8 cellular contexts compared by ENCODE assay signal in the genomic region with DNA sequence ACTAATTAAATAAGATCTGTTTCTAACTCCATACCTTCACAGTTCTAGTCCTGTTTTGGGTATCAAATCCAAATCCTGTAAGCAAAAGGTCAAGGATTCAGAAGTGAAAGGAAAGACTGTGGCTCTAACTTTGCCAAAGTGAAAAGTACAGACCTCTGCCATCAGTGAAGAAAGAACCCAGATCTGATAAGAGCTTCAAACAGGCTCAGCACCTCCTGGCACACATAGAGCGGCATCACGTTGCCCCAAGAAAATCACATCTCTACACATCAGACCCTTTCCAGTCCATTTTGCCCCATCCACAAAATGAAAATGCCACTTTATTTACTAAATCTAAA. TPM values are rescaled to one million over a fixed set of nuclear protein-coding genes. Genes with fewer than 3 reads are reported as not detected.
DNase-seq lines count a peak whose midpoint lies in the region; ATAC-seq, FAIRE-seq and TF ChIP-seq lines count a peak whose summit lies in the region.

No MANE protein-coding gene starts in this region.

- H3K4me3 ChIP-seq in A549 (peak overlapping the region; percentile 39), Karpas-422 (ENCODE audit: low read length) (0 out of 2 replicates have a peak overlapping the region, but pooled peaks have one; percentile 40), coronary artery (peak overlapping the region; percentile 49), MM.1S (ENCODE audit: low read length) (no peak overlapping the region)

- H3K27ac Mint-ChIP-seq in naive B cell = peak overlapping the region in 4 of 6 donors; percentile 7 to 76 (median 24)

- no peak for TF ChIP-seq RAD21 in A549 (conservative IDR thresholded peaks at IDR 0.05 in 1 of 2, IDR thresholded peaks at IDR 0.05 in 1 of 2)

- H3K79me2 ChIP-seq in Karpas-422 (ENCODE audit: low read length) (no peaks in the 10 kb centered on the region), MM.1S (ENCODE audit: low read length) (peaks cover 14% of the 10 kb centered on the region)

- TF ChIP-seq EP300 in A549 (IDR thresholded peaks at IDR 0.05) = no peak

- WGBS in A549 (ENCODE audit: missing lambda C conversion rate) = 0% methylated on average over 2 of the region's 2 CpGs

- peak overlapping the region in 3 of 8 donors; percentile 4 to 70 (median 67) for H3K4me3 Mint-ChIP-seq in naive B cell

- FAIRE-seq in A549 (lab: Jason Lieb, UNC) = no peak

- H2AFZ ChIP-seq in Karpas-422 (ENCODE audit: low read length) (peak overlapping the region; percentile 71), MM.1S (ENCODE audit: low read length) (no peak overlapping the region)

- no peaks in the 10 kb centered on the region for H3F3A ChIP-seq in MM.1S (ENCODE audit: insufficient read depth, low read length)

- H4K20me1 ChIP-seq in Karpas-422 (ENCODE audit: insufficient read depth, low read depth, low read length) (no peaks in the 10 kb centered on the region), MM.1S (ENCODE audit: insufficient read depth, low read length) (no peaks in the 10 kb centered on the region)

- POLR2A ChIA-PET in A549 (lab: Yijun Ruan, JAX) = interaction anchor here (1.3 to 2.5 kb wide), 10 partner anchors 18 to 173 kb away, joined by 3 to 55 read pairs (median 14); partner anchors contain the start of genes CLIP1, DIABLO, KNTC1 and RSRC2

- no peaks in the 10 kb centered on the region for H3K27me3 Mint-ChIP-seq in naive B cell

- H3K4me2 ChIP-seq in A549 = peak overlapping the region; percentile 95
- H3K4me2 ChIP-seq in Karpas-422 (ENCODE audit: low read depth, low read length, poor library complexity, severe bottlenecking) = peak overlapping the region; percentile 63
- no peak overlapping the region for H3K4me2 ChIP-seq in MM.1S (ENCODE audit: low read depth, low read length)

- TF ChIP-seq CTCF in A549 (IDR thresholded peaks at IDR 0.05) (no peak), coronary artery (IDR thresholded peaks at IDR 0.05) (no peak), MM.1S (IDR thresholded peaks at IDR 0.05; ENCODE audit: low read length) (no peak)

- ATAC-seq in A549 (peak; percentile 14 to 17; a peak in 4 of 6 replicates), naive B cell (ENCODE audit: low read depth in 2 of 2) (peak in 1 of 2 donors; percentile 12), HG02840 (IDR thresholded peaks at IDR 0.05; ENCODE audit: low FRiP score, unreplicated experiment) (no peak)

- no peak for DNase-seq in A549 (ENCODE audit: low read depth in 1 of 2, low spot score in 1 of 2)
- DNase-seq in Karpas-422 = no peak
- no peak for DNase-seq in coronary artery (ENCODE audit: low spot score)
- DNase-seq in naive B cell = no peak
- DNase-seq in hepatic stellate cell (ENCODE audit: low spot score) = no peak
- DNase-seq in stimulated activated CD4-positive, alpha-beta T cell treated with anti-CD3 and anti-CD28 coated beads, Interleukin-2, amount 100 ng/mL, for 24 hours = no peak
- DNase-seq in MM.1S = no peak

- TF ChIP-seq POLR2A in A549 (IDR thresholded peaks at IDR 0.05; ENCODE audit: low read length) = no peak

- peak overlapping the region; percentile 98 for H3K27ac ChIP-seq in A549
- H3K27ac ChIP-seq in Karpas-422 (ENCODE audit: low read length) = no peak overlapping the region
- H3K27ac ChIP-seq in coronary artery = peak overlapping the region; percentile 93 to 97
- no peak overlapping the region for H3K27ac ChIP-seq in MM.1S (ENCODE audit: low read length)

- H3K9ac ChIP-seq in Karpas-422 (ENCODE audit: low read length) = peak overlapping the region; percentile 17
- no peak overlapping the region for H3K9ac ChIP-seq in MM.1S (ENCODE audit: low read length)

- H3K36me3 Mint-ChIP-seq in naive B cell = no peaks in the 10 kb centered on the region

- H3K9me3 ChIP-seq in A549 (no peaks in the 10 kb centered on the region), Karpas-422 (ENCODE audit: low read length) (no peaks in the 10 kb centered on the region), MM.1S (replicated peaks; ENCODE audit: insufficient read depth, low read length) (no peaks in the 10 kb centered on the region)

- CTCF ChIA-PET in A549 (lab: Yijun Ruan, JAX) = interaction anchor here (0.7 to 9.4 kb wide), 40 partner anchors 8 to 354 kb away, joined by 3 to 162 read pairs (median 6); partner anchors contain the start of genes CLIP1, KNTC1, RSRC2 and ZCCHC8

- H3K9me2 ChIP-seq in Karpas-422 (replicated peaks; ENCODE audit: insufficient read depth, low read length) (no peaks in the 10 kb centered on the region), MM.1S (replicated peaks; ENCODE audit: insufficient read depth, low read length) (no peaks in the 10 kb centered on the region)

- H3K4me1 Mint-ChIP-seq in naive B cell = peaks cover 22 to 30% (median 26%) of the 10 kb centered on the region in 3 donors

- no peaks in the 10 kb centered on the region for H3K9me3 Mint-ChIP-seq in naive B cell

- H3K4me1 ChIP-seq in A549 (peaks cover 77% of the 10 kb centered on the region), Karpas-422 (ENCODE audit: low read length) (peaks cover 26% of the 10 kb centered on the region), MM.1S (ENCODE audit: low read length) (no peaks in the 10 kb centered on the region; the same call in 1 of the 2 replicates)

- H3K36me3 ChIP-seq in Karpas-422 (ENCODE audit: insufficient read depth, low read length) (no peaks in the 10 kb centered on the region), MM.1S (replicated peaks; ENCODE audit: insufficient read depth, low read length) (no peaks in the 10 kb centered on the region)

- H3K27me3 ChIP-seq in Karpas-422 (ENCODE audit: low read length) (no peaks in the 10 kb centered on the region), MM.1S (replicated peaks; ENCODE audit: insufficient read depth, low read length) (no peaks in the 10 kb centered on the region)

TF ChIP-seq in A549, 52 proteins besides CTCF, POLR2A, EP300 and RAD21 (continues in another document):
- no peak for TF ChIP-seq EHMT2 (IDR thresholded peaks at IDR 0.05; ENCODE audit: low read depth)
- TF ChIP-seq JUNB (IDR thresholded peaks at IDR 0.05) = no peak
- TF ChIP-seq SREBF2 (IDR thresholded peaks at IDR 0.05) = no peak
- no peak for TF ChIP-seq NPAS2 (CRISPR knock-in tag; IDR thresholded peaks at IDR 0.05; ENCODE audit: borderline replicate concordance)
- no peak for TF ChIP-seq ZFP36 (IDR thresholded peaks at IDR 0.05; ENCODE audit: borderline replicate concordance, partially characterized antibody)
- TF ChIP-seq, protein P1, sequence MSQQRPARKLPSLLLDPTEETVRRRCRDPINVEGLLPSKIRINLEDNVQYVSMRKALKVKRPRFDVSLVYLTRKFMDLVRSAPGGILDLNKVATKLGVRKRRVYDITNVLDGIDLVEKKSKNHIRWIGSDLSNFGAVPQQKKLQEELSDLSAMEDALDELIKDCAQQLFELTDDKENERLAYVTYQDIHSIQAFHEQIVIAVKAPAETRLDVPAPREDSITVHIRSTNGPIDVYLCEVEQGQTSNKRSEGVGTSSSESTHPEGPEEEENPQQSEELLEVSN (IDR thresholded peaks at IDR 0.05; ENCODE audit: borderline replicate concordance, low read depth) = no peak
- TF ChIP-seq CHD4 (IDR thresholded peaks at IDR 0.05; ENCODE audit: borderline replicate concordance) = no peak
- TF ChIP-seq, protein P2, sequence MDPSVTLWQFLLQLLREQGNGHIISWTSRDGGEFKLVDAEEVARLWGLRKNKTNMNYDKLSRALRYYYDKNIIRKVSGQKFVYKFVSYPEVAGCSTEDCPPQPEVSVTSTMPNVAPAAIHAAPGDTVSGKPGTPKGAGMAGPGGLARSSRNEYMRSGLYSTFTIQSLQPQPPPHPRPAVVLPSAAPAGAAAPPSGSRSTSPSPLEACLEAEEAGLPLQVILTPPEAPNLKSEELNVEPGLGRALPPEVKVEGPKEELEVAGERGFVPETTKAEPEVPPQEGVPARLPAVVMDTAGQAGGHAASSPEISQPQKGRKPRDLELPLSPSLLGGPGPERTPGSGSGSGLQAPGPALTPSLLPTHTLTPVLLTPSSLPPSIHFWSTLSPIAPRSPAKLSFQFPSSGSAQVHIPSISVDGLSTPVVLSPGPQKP (IDR thresholded peaks at IDR 0.05; ENCODE audit: low read depth, low read length) = no peak
- no peak for TF ChIP-seq EHF (CRISPR knock-in tag; IDR thresholded peaks at IDR 0.05)
- TF ChIP-seq MAX (IDR thresholded peaks at IDR 0.05) = no peak
- no peak for TF ChIP-seq CBX2 (IDR thresholded peaks at IDR 0.05; ENCODE audit: borderline replicate concordance, low read depth)
- TF ChIP-seq FOXS1 (CRISPR knock-in tag; IDR thresholded peaks at IDR 0.05) = no peak
- TF ChIP-seq ZC3H11A (IDR thresholded peaks at IDR 0.05) = no peak
- TF ChIP-seq HOXB13 (CRISPR knock-in tag; IDR thresholded peaks at IDR 0.05; ENCODE audit: low read depth) = no peak
- TF ChIP-seq, protein P3, sequence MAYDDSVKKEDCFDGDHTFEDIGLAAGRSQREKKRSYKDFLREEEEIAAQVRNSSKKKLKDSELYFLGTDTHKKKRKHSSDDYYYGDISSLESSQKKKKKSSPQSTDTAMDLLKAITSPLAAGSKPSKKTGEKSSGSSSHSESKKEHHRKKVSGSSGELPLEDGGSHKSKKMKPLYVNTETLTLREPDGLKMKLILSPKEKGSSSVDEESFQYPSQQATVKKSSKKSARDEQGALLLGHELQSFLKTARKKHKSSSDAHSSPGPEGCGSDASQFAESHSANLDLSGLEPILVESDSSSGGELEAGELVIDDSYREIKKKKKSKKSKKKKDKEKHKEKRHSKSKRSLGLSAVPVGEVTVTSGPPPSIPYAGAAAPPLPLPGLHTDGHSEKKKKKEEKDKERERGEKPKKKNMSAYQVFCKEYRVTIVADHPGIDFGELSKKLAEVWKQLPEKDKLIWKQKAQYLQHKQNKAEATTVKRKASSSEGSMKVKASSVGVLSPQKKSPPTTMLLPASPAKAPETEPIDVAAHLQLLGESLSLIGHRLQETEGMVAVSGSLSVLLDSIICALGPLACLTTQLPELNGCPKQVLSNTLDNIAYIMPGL (CRISPR knock-in tag; IDR thresholded peaks at IDR 0.05; ENCODE audit: borderline replicate concordance) = no peak
- no peak for TF ChIP-seq ZNF302 (CRISPR knock-in tag; IDR thresholded peaks at IDR 0.05)
- TF ChIP-seq NFE2L2 (conservative IDR thresholded peaks at IDR 0.05; ENCODE audit: low read length) = no peak
- no peak for TF ChIP-seq HOXA7 (CRISPR knock-in tag; IDR thresholded peaks at IDR 0.05)
- no peak for TF ChIP-seq RCOR1 (IDR thresholded peaks at IDR 0.05; ENCODE audit: low read depth, low read length)

RNA-seq across cellular contexts. Expression of gene CLIP1, which starts 23.2 kb away (rescaled TPM):
- polyA plus RNA-seq in A549 (2011; rRNA removed) (133 and 149 TPM in 2 replicates), A549 (2017; fragmentation: RNase III; extraction: RNeasy Plus Mini Kit Qiagen cat#74134 plus additional on column Dnase treatment) (43.0 to 49.7 TPM (median 44.4 TPM) in 3 replicates), naive B cell (ENCODE audit: low read depth in 6 of 6) (10 to 100 TPM in 1 of 6 donors, 1 to 10 TPM in 5; 1.4 to 21.0 (median 9.1) TPM)
- polyA plus RNA-seq in A549 (2012; cell fraction: cytosol; rRNA removed) = 49.1 and 54.3 TPM in 2 replicates
- 98.3 and 122 TPM in 2 replicates for polyA plus RNA-seq in A549 (2012; cell fraction: nucleus; rRNA removed)
- polyA minus RNA-seq in A549 (2011; rRNA and poly(A)+ RNA removed) = 217 and 263 TPM in 2 replicates
- total RNA-seq in Karpas-422 (2014; rRNA removed; shearing (Covaris generic); ENCODE audit: low replicate concordance) = 16.0 and 18.0 TPM in 2 replicates

Comparison
In these comparisons a context has a peak if more than half of its experiments do, and no peak if none do; other contexts are left out.
1. H3K27ac ChIP-seq: peak in A549 (2 of 2) and coronary artery (2 of 2); none in Karpas-422 (single experiment) and MM.1S (single experiment).